In genomic region chr3:114499986-114500385, GRCh38 we compare ENCODE assay signal across 11 cellular contexts.
DNase-seq lines count a peak whose midpoint lies in the region; ATAC-seq and TF ChIP-seq lines count a peak whose summit lies in the region.
"Had no signal": no experiment of that assay in that cellular context is flagged by ENCODE, and none has a peak within 500 bp of the region (broad histone marks: within the 10 kb centered on the region; RNA-seq: fewer than 3 reads in every experiment).

No MANE protein-coding gene starts in this region.

- no peaks in the 10 kb centered on the region for H3K36me3 ChIP-seq in mammary epithelial cell (ENCODE audit: insufficient read depth, low read length)
- H3K36me3 ChIP-seq in tibial artery = peaks cover 0 to 3% (median 0%) of the 10 kb centered on the region in 3 donors
- H3K36me3 ChIP-seq in stomach = no peaks in the 10 kb centered on the region

- WGBS in mammary epithelial cell (ENCODE audit: low coverage, missing lambda C conversion rate) = 6% methylated on average over 2 of the region's 2 CpGs
- WGBS in stomach, 5 donors = 57 to 73% (median 65%) methylated on average over 2 of the region's 2 CpGs

- H3K4me1 ChIP-seq in mammary epithelial cell (ENCODE audit: insufficient read depth, low read length) (peaks cover 45% of the 10 kb centered on the region), tibial artery (peaks cover 0 to 30% (median 13%) of the 10 kb centered on the region in 4 donors), stomach (peaks cover 0 to 23% (median 6%) of the 10 kb centered on the region in 4 donors)

- intact Hi-C loops in mammary epithelial cell (cut with micrococcal nuclease) = no loop called here
- intact Hi-C loops in tibial artery (cut with DNase I; ENCODE audit: low total_unique reads) = no loop called here
- intact Hi-C loops in stomach (cut with DNase I; ENCODE audit: low total_unique reads) = no loop called here

- no peaks in the 10 kb centered on the region for H3K9me3 ChIP-seq in mammary epithelial cell (replicated peaks; ENCODE audit: insufficient read depth, low read length)
- no peaks in the 10 kb centered on the region for H3K9me3 ChIP-seq in tibial artery
- H3K9me3 ChIP-seq in stomach = no peaks in the 10 kb centered on the region
- H3K9me3 ChIP-seq: testis had no signal

- in situ Hi-C loops in mammary epithelial cell (cut with MboI; ENCODE audit: low sequenced_read_pairs in 2 of 2) = no loop called here

- dilution Hi-C loops in mammary epithelial cell (cut with HindIII; ENCODE audit: low sequenced_read_pairs) = no loop called here

- CTCF ChIA-PET in mammary epithelial cell (lab: Charles Lee; ENCODE audit: low non-redundant PET) = no interaction called here

- H3K27ac ChIP-seq in mammary epithelial cell (ENCODE audit: insufficient read depth, low read depth, low read length) = no peak overlapping the region
- no peak overlapping the region for H3K27ac ChIP-seq in tibial artery
- no peak overlapping the region for H3K27ac ChIP-seq in stomach
- H3K27ac ChIP-seq: testis had no signal

- TF ChIP-seq CTCF in mammary epithelial cell (conservative IDR thresholded peaks at IDR 0.05 in 1 of 2, IDR thresholded peaks at IDR 0.05 in 1 of 2; ENCODE audit: extremely low read depth in 1 of 2, insufficient read depth in 1 of 2, low read depth in 1 of 2, low read length in 2 of 2) (no peak), tibial artery (IDR thresholded peaks at IDR 0.05) (no peak), stomach (IDR thresholded peaks at IDR 0.05) (no peak)

- H3K27me3 ChIP-seq in mammary epithelial cell (ENCODE audit: insufficient read depth, low read length) = no peaks in the 10 kb centered on the region
- H3K27me3 ChIP-seq in tibial artery = no peaks in the 10 kb centered on the region
- H3K27me3 ChIP-seq in stomach = no peaks in the 10 kb centered on the region
- H3K27me3 ChIP-seq: testis had no signal

- no peak for TF ChIP-seq POLR2A in stomach (IDR thresholded peaks at IDR 0.05)

- no peak overlapping the region for H3K9ac ChIP-seq in mammary epithelial cell (ENCODE audit: insufficient read depth, low read length)

- peak; percentile 59 for ATAC-seq in GM18870 (IDR thresholded peaks at IDR 0.05; ENCODE audit: unreplicated experiment)

- H3K79me2 ChIP-seq in mammary epithelial cell (ENCODE audit: insufficient read depth, low read length) = no peaks in the 10 kb centered on the region

- no TSS peak for BruUV-seq in mammary epithelial cell (replicated peaks; lab: Mats Ljungman, UMichigan)

- no peaks in the 10 kb centered on the region for H4K20me1 ChIP-seq in mammary epithelial cell (ENCODE audit: insufficient read depth, low read length)

- no peak for TF ChIP-seq EP300 in stomach (IDR thresholded peaks at IDR 0.05)

- DNase-seq in A172 (ENCODE audit: low spot score) = peak; percentile 12
- peak; percentile 79 for DNase-seq in HT1080 (ENCODE audit: low read depth)
- peak; percentile 46 for DNase-seq in mammary epithelial cell
- no peak for DNase-seq in T-helper 9 cell
- no peak for DNase-seq in tibial artery
- DNase-seq in stomach = no peak
- DNase-seq in NCI-H82 treated with DMSO at 0.1 percent for 48 hours (lab: John Stamatoyannopoulos, UW; ENCODE audit: unreplicated experiment) = no peak
- DNase-seq: activated CD4-positive, alpha-beta T cell treated with anti-CD3 and anti-CD28 coated beads, Interleukin-2, amount 50 U/mL, for 4 hours; cortex of kidney; testis had no signal

- no peak overlapping the region for H3K4me2 ChIP-seq in mammary epithelial cell (ENCODE audit: insufficient read depth, low read depth, low read length)

- no peak overlapping the region for H2AFZ ChIP-seq in mammary epithelial cell (ENCODE audit: low read depth, low read length)

- H3K4me3 ChIP-seq in mammary epithelial cell (replicated peaks in 1 of 3; ENCODE audit: insufficient read depth in 1 of 3, low read depth in 2 of 3, low read length in 3 of 3) = no peak overlapping the region
- no peak overlapping the region for H3K4me3 ChIP-seq in tibial artery
- H3K4me3 ChIP-seq in stomach = no peak overlapping the region
- H3K4me3 ChIP-seq: testis had no signal

Comparison
In these comparisons a context has a peak if more than half of its experiments do, and no peak if none do; other contexts are left out.
1. DNase-seq: peak in A172 (single experiment), HT1080 (single experiment) and mammary epithelial cell (single experiment); none in T-helper 9 cell (single experiment), tibial artery (0 of 2), stomach (single experiment) and NCI-H82 treated with DMSO at 0.1 percent for 48 hours (single experiment).